13 cellular contexts compared by ENCODE assay signal in the genomic region with DNA sequence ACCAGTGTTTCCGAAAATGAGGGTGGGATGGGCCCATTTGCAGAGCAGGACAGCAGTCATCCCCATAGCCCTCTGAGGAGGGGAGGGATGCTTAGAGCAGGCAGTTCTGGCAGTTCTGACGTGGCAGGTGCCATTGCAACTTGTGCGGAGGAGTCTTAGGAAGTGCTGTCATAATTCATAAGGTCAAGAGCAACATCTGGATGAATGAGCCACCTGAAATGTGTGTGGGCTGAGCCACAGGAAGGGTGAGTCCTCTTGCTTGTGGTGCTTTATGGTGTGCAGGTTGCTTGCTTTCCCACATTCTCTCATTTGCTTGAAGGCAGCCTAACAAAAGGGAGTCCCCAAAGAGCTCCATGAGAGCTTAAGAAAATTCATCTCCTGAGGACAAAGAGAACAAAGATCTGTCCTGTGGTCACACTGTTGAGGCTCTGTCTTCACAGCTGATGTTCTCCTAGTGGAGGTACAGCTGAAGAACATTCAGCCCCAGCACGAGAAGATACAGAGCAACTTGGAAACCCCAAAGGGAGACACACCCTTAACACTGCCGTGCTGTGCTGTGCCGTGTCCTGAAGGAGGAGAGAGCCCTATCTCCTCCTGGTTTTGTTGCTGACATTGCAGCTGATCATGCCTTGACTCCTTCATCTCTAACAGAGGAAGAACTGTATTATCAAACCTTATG.
DNase-seq lines count a peak whose midpoint lies in the region; ATAC-seq lines count a peak whose summit lies in the region.
"Had no signal": no experiment of that assay in that cellular context is flagged by ENCODE, and none has a peak within 500 bp of the region (broad histone marks: within the 10 kb centered on the region; RNA-seq: fewer than 3 reads in every experiment).

No MANE protein-coding gene starts in this region.

- H3K4me3 ChIP-seq in mesenchymal stem cell (ENCODE audit: insufficient read depth in 1 of 2, low read depth in 1 of 2, low read length in 2 of 2), result no peak overlapping the region
- H3K4me3 ChIP-seq: A549, testis had no signal

- peak; percentile 85 for ATAC-seq in activated naive CD8-positive, alpha-beta T cell treated with anti-CD3 and anti-CD28 coated beads, Interleukin-2, amount 50 U/mL, for 24 hours
- no peak for ATAC-seq in left cardiac atrium
- ATAC-seq: A549 had no signal

- 87% methylated on average over 6 of the region's 6 CpGs for WGBS in mesenchymal stem cell

- no peak overlapping the region for H3K4me3 Mint-ChIP-seq in activated CD4-positive, alpha-beta T cell treated with anti-CD3 and anti-CD28 coated beads, Interleukin-2, amount 10 ng/mL, durations not matched to agents 7 days and 5 days
- H3K4me3 Mint-ChIP-seq in activated naive CD8-positive, alpha-beta T cell treated with anti-CD3 and anti-CD28 coated beads, Interleukin-2, amount 50 U/mL, for 24 hours, result no peak overlapping the region

- no peak overlapping the region for H2BK12ac ChIP-seq in mesenchymal stem cell (ENCODE audit: low read length in 2 of 2)

- no peaks in the 10 kb centered on the region for H3K9me3 ChIP-seq in mesenchymal stem cell (ENCODE audit: control insufficient read depth, low read length)
- H3K9me3 ChIP-seq: A549, testis had no signal

- DNase-seq in activated CD4-positive, alpha-beta T cell treated with anti-CD3 and anti-CD28 coated beads, Interleukin-2, amount 10 ng/mL, durations not matched to agents 7 days and 5 days, result no peak
- no peak for DNase-seq in activated CD4-positive, alpha-beta T cell treated with anti-CD3 and anti-CD28 coated beads for 1 hour
- peak; percentile 33 for DNase-seq in RKO (ENCODE audit: low spot score)
- peak; percentile 14 for DNase-seq in activated naive CD8-positive, alpha-beta T cell treated with anti-CD3 and anti-CD28 coated beads, Interleukin-2, amount 50 U/mL, for 24 hours
- peak; percentile 21 to 28 for DNase-seq in stimulated activated CD8-positive, alpha-beta memory T cell treated with anti-CD3 and anti-CD28 coated beads, Interleukin-15, amount 100 ng/mL, for 48 hours (ENCODE audit: low read depth in 2 of 2)
- no peak for DNase-seq in NCI-H774 (lab: John Stamatoyannopoulos, UW)
- DNase-seq in left cardiac atrium, result no peak
- no peak for DNase-seq in mesenchymal stem cell
- DNase-seq: KBM-7, NCI-H1105 treated with DMSO at 0.1 percent for 48 hours, testis had no signal

- H2AK5ac ChIP-seq in mesenchymal stem cell (ENCODE audit: low read length, severe bottlenecking), result no peak overlapping the region

- no peak overlapping the region for H3K18ac ChIP-seq in mesenchymal stem cell (ENCODE audit: low read depth in 1 of 2, low read length in 2 of 2)

- H2BK5ac ChIP-seq in mesenchymal stem cell (ENCODE audit: low read depth, low read length, poor library complexity, severe bottlenecking), result no peak overlapping the region

- no peak overlapping the region for H4K91ac ChIP-seq in mesenchymal stem cell (ENCODE audit: low read length)

- H4K8ac ChIP-seq in mesenchymal stem cell (ENCODE audit: low read length), result no peak overlapping the region

- H3K79me1 ChIP-seq in mesenchymal stem cell (replicated peaks; ENCODE audit: low read length, poor library complexity, severe bottlenecking), result no peaks in the 10 kb centered on the region

- no peaks in the 10 kb centered on the region for H3K27me3 Mint-ChIP-seq in activated CD4-positive, alpha-beta T cell treated with anti-CD3 and anti-CD28 coated beads, Interleukin-2, amount 10 ng/mL, durations not matched to agents 7 days and 5 days
- H3K27me3 Mint-ChIP-seq in activated naive CD8-positive, alpha-beta T cell treated with anti-CD3 and anti-CD28 coated beads, Interleukin-2, amount 50 U/mL, for 24 hours, result peaks cover 6% of the 10 kb centered on the region

- no peak overlapping the region for H3K9ac ChIP-seq in mesenchymal stem cell (ENCODE audit: low read length)

- H3K23ac ChIP-seq in mesenchymal stem cell (ENCODE audit: low read length in 2 of 2), result no peak overlapping the region

- peaks cover 0 to 50% of the 10 kb centered on the region in 2 experiments for H3K27me3 ChIP-seq in mesenchymal stem cell (ENCODE audit: control insufficient read depth in 1 of 2, insufficient read depth in 1 of 2, low read length in 2 of 2)
- H3K27me3 ChIP-seq: testis had no signal

- POLR2A ChIA-PET in activated CD4-positive, alpha-beta T cell treated with anti-CD3 and anti-CD28 coated beads, Interleukin-2, amount 10 ng/mL, durations not matched to agents 7 days and 5 days (lab: Charles Lee), result no interaction called here

- H3K27ac ChIP-seq in mesenchymal stem cell (ENCODE audit: low read length, poor library complexity, severe bottlenecking), result no peak overlapping the region
- H3K27ac ChIP-seq: A549, HL-60, testis had no signal

- H3K27ac Mint-ChIP-seq in activated CD4-positive, alpha-beta T cell treated with anti-CD3 and anti-CD28 coated beads, Interleukin-2, amount 10 ng/mL, durations not matched to agents 7 days and 5 days, result peak overlapping the region; percentile 50
- no peak overlapping the region for H3K27ac Mint-ChIP-seq in activated naive CD8-positive, alpha-beta T cell treated with anti-CD3 and anti-CD28 coated beads, Interleukin-2, amount 50 U/mL, for 24 hours

- H3K4me1 ChIP-seq in mesenchymal stem cell (ENCODE audit: control insufficient read depth, insufficient read depth, low read depth, low read length), result no peaks in the 10 kb centered on the region
- H3K4me1 ChIP-seq: testis had no signal

- H3K36me3 ChIP-seq in mesenchymal stem cell (ENCODE audit: control insufficient read depth in 1 of 2, insufficient read depth in 2 of 2, low read depth in 1 of 2, low read length in 2 of 2), result peaks cover 12 to 18% of the 10 kb centered on the region in 2 experiments

- no peak overlapping the region for H3K4ac ChIP-seq in mesenchymal stem cell (ENCODE audit: low read depth in 1 of 2, low read length in 2 of 2)

- H3K9me3 Mint-ChIP-seq in activated CD4-positive, alpha-beta T cell treated with anti-CD3 and anti-CD28 coated beads, Interleukin-2, amount 10 ng/mL, durations not matched to agents 7 days and 5 days, result no peaks in the 10 kb centered on the region
- H3K9me3 Mint-ChIP-seq in activated naive CD8-positive, alpha-beta T cell treated with anti-CD3 and anti-CD28 coated beads, Interleukin-2, amount 50 U/mL, for 24 hours, result no peaks in the 10 kb centered on the region

- intact Hi-C loops in left cardiac atrium (cut with DNase I), result no loop called here

- no peak overlapping the region for H2AFZ ChIP-seq in mesenchymal stem cell (ENCODE audit: low read depth, low read length)

- peaks cover 4% of the 10 kb centered on the region for H3K36me3 Mint-ChIP-seq in activated CD4-positive, alpha-beta T cell treated with anti-CD3 and anti-CD28 coated beads, Interleukin-2, amount 10 ng/mL, durations not matched to agents 7 days and 5 days (ENCODE audit: low read depth)
- H3K36me3 Mint-ChIP-seq in activated naive CD8-positive, alpha-beta T cell treated with anti-CD3 and anti-CD28 coated beads, Interleukin-2, amount 50 U/mL, for 24 hours (ENCODE audit: low read depth), result no peaks in the 10 kb centered on the region

- no peak overlapping the region for H2BK15ac ChIP-seq in mesenchymal stem cell (ENCODE audit: low read depth, poor library complexity, severe bottlenecking)

- H3K4me1 Mint-ChIP-seq in activated CD4-positive, alpha-beta T cell treated with anti-CD3 and anti-CD28 coated beads, Interleukin-2, amount 10 ng/mL, durations not matched to agents 7 days and 5 days, result peaks cover 36% of the 10 kb centered on the region
- peaks cover 31% of the 10 kb centered on the region for H3K4me1 Mint-ChIP-seq in activated naive CD8-positive, alpha-beta T cell treated with anti-CD3 and anti-CD28 coated beads, Interleukin-2, amount 50 U/mL, for 24 hours

- H3K4me2 ChIP-seq in mesenchymal stem cell (ENCODE audit: low read length, poor library complexity, severe bottlenecking), result no peak overlapping the region
- H3K4me2 ChIP-seq: A549 had no signal

- CTCF ChIA-PET in activated CD4-positive, alpha-beta T cell treated with anti-CD3 and anti-CD28 coated beads, Interleukin-2, amount 10 ng/mL, durations not matched to agents 7 days and 5 days (lab: Charles Lee), result interaction anchor here (0.6 to 1.0 kb wide), 3 partner anchors 10 to 72 kb away, joined by 3 read pairs; no protein-coding TSS in a partner anchor

- H2BK120ac ChIP-seq in mesenchymal stem cell (ENCODE audit: low read depth, low read length), result no peak overlapping the region

- H3K14ac ChIP-seq in mesenchymal stem cell (ENCODE audit: low read length in 2 of 2), result no peak overlapping the region

Comparison
In these comparisons a context has a peak if more than half of its experiments do, and no peak if none do; other contexts are left out.
1. DNase-seq: peak in RKO (single experiment), activated naive CD8-positive, alpha-beta T cell treated with anti-CD3 and anti-CD28 coated beads, Interleukin-2, amount 50 U/mL, for 24 hours (single experiment) and stimulated activated CD8-positive, alpha-beta memory T cell treated with anti-CD3 and anti-CD28 coated beads, Interleukin-15, amount 100 ng/mL, for 48 hours (2 of 2); none in activated CD4-positive, alpha-beta T cell treated with anti-CD3 and anti-CD28 coated beads, Interleukin-2, amount 10 ng/mL, durations not matched to agents 7 days and 5 days (single experiment), activated CD4-positive, alpha-beta T cell treated with anti-CD3 and anti-CD28 coated beads for 1 hour (single experiment), NCI-H774 (single experiment), left cardiac atrium (single experiment) and mesenchymal stem cell (single experiment).